1 cellular context compared by ENCODE assay signal in the genomic region with DNA sequence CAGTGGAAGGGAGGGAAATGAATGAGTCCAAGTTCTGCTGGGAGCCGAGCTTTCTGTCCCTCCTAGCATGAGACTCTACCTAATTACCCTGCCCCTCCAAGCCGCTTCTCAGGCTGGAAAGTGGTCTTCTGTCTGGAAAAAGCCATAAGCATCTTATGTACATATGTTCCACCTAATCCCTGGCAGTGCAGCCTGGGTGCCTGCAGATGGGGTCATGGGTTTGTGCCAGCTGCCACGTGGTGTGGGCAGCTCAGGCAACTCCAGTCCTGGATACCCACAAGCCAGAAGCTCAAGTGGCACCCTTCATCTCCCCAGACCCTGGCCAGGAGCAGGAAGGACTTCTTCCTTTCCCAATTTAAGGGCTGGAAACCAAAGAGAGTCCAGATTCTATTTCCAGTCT.
TF ChIP-seq lines count a peak whose summit lies in the region.

No MANE protein-coding gene starts in this region.

TF ChIP-seq in SK-N-SH, 30 proteins besides CTCF, POLR2A, EP300 and RAD21 (continued from another document):
- TF ChIP-seq, protein P1, sequence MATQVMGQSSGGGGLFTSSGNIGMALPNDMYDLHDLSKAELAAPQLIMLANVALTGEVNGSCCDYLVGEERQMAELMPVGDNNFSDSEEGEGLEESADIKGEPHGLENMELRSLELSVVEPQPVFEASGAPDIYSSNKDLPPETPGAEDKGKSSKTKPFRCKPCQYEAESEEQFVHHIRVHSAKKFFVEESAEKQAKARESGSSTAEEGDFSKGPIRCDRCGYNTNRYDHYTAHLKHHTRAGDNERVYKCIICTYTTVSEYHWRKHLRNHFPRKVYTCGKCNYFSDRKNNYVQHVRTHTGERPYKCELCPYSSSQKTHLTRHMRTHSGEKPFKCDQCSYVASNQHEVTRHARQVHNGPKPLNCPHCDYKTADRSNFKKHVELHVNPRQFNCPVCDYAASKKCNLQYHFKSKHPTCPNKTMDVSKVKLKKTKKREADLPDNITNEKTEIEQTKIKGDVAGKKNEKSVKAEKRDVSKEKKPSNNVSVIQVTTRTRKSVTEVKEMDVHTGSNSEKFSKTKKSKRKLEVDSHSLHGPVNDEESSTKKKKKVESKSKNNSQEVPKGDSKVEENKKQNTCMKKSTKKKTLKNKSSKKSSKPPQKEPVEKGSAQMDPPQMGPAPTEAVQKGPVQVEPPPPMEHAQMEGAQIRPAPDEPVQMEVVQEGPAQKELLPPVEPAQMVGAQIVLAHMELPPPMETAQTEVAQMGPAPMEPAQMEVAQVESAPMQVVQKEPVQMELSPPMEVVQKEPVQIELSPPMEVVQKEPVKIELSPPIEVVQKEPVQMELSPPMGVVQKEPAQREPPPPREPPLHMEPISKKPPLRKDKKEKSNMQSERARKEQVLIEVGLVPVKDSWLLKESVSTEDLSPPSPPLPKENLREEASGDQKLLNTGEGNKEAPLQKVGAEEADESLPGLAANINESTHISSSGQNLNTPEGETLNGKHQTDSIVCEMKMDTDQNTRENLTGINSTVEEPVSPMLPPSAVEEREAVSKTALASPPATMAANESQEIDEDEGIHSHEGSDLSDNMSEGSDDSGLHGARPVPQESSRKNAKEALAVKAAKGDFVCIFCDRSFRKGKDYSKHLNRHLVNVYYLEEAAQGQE (IDR thresholded peaks at IDR 0.05; ENCODE audit: low read depth, low read length), result no peak
- TF ChIP-seq, protein P2, sequence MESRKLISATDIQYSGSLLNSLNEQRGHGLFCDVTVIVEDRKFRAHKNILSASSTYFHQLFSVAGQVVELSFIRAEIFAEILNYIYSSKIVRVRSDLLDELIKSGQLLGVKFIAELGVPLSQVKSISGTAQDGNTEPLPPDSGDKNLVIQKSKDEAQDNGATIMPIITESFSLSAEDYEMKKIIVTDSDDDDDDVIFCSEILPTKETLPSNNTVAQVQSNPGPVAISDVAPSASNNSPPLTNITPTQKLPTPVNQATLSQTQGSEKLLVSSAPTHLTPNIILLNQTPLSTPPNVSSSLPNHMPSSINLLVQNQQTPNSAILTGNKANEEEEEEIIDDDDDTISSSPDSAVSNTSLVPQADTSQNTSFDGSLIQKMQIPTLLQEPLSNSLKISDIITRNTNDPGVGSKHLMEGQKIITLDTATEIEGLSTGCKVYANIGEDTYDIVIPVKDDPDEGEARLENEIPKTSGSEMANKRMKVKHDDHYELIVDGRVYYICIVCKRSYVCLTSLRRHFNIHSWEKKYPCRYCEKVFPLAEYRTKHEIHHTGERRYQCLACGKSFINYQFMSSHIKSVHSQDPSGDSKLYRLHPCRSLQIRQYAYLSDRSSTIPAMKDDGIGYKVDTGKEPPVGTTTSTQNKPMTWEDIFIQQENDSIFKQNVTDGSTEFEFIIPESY (IDR thresholded peaks at IDR 0.05; ENCODE audit: borderline replicate concordance, low read depth), result no peak
- no peak for TF ChIP-seq GABPA (IDR thresholded peaks at IDR 0.05; ENCODE audit: low read depth)
- TF ChIP-seq, protein P3, sequence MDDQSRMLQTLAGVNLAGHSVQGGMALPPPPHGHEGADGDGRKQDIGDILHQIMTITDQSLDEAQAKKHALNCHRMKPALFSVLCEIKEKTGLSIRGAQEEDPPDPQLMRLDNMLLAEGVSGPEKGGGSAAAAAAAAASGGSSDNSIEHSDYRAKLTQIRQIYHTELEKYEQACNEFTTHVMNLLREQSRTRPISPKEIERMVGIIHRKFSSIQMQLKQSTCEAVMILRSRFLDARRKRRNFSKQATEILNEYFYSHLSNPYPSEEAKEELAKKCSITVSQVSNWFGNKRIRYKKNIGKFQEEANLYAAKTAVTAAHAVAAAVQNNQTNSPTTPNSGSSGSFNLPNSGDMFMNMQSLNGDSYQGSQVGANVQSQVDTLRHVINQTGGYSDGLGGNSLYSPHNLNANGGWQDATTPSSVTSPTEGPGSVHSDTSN (IDR thresholded peaks at IDR 0.05), result no peak
